Comparison of ENCODE assay signal across 12 cellular contexts in the genomic region with DNA sequence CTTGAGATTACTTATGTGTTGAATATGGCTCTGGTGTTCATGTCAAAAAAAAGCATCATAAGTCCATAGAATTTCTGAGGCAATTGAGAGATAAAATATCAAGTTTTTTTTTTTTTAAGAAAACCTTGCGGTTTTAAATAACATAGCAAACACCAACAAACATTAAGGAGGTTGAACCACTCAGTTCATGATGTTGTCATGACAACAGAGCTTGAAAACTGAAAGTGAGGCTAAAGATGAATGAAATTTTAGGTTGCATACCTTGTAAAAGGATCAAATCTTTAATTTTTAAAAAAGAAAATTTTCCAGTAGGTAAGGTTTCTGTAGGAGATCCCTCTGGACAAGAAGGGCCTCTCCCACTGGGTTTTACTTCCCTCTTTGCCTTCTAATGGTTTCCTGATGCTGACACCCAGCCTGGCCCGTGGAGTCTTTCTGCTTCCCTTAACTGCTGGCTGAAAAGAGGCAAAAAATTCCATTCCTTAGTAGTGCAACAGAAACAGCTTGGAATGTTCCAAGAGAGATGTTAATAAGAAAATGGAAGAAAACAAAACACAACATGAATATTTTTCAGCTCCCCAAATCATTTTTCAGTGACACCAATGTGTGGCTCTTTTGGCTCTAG. TPM values are rescaled to one million over a fixed set of nuclear protein-coding genes. Genes with fewer than 3 reads are reported as not detected.
DNase-seq lines count a peak whose midpoint lies in the region; ATAC-seq and TF ChIP-seq lines count a peak whose summit lies in the region.
"Had no signal": no experiment of that assay in that cellular context is flagged by ENCODE, and none has a peak within 500 bp of the region (broad histone marks: within the 10 kb centered on the region; RNA-seq: fewer than 3 reads in every experiment).

No MANE protein-coding gene starts in this region.

- H3K4me1 Mint-ChIP-seq in brain: peaks cover 29% of the 10 kb centered on the region
- no peaks in the 10 kb centered on the region for H3K4me1 Mint-ChIP-seq in activated T-helper 2 cell treated with anti-CD3 and anti-CD28 coated beads, Interferon-gamma antibody, Interleukin-2, Interleukin-4, amounts not matched to agents 10 μg/mL and 5 μg/mL and 100 μg/mL, durations not matched to agents 14 hours and 24 hours and 36 hours (ENCODE audit: low read depth)
- H3K4me1 Mint-ChIP-seq: natural killer cell had no signal

- peak overlapping the region; percentile 76 for H2AFZ ChIP-seq in osteoblast (ENCODE audit: low read length)

- no peaks in the 10 kb centered on the region for H3K4me1 ChIP-seq in osteoblast (ENCODE audit: insufficient read depth, low read length)

- no peaks in the 10 kb centered on the region for H3K79me2 ChIP-seq in osteoblast (ENCODE audit: insufficient read depth, low read length)

- no peaks in the 10 kb centered on the region for H3K36me3 Mint-ChIP-seq in brain
- H3K36me3 Mint-ChIP-seq in activated T-helper 2 cell treated with anti-CD3 and anti-CD28 coated beads, Interferon-gamma antibody, Interleukin-2, Interleukin-4, amounts not matched to agents 10 μg/mL and 5 μg/mL and 100 μg/mL, durations not matched to agents 14 hours and 24 hours and 36 hours (ENCODE audit: low read depth): no peaks in the 10 kb centered on the region
- H3K36me3 Mint-ChIP-seq: IgD-negative memory B cell, natural killer cell had no signal

- no peaks in the 10 kb centered on the region for H3K9me3 ChIP-seq in osteoblast (ENCODE audit: low read depth, low read length)

- peak overlapping the region in 4 of 5 experiments; percentile 48 to 87 (median 62) for H3K27ac Mint-ChIP-seq in brain
- no peak overlapping the region for H3K27ac Mint-ChIP-seq in activated T-helper 2 cell treated with anti-CD3 and anti-CD28 coated beads, Interferon-gamma antibody, Interleukin-2, Interleukin-4, amounts not matched to agents 10 μg/mL and 5 μg/mL and 100 μg/mL, durations not matched to agents 14 hours and 24 hours and 36 hours
- H3K27ac Mint-ChIP-seq: IgD-negative memory B cell, natural killer cell had no signal

- H3K27me3 Mint-ChIP-seq in brain: peaks cover 3% of the 10 kb centered on the region
- H3K27me3 Mint-ChIP-seq in activated T-helper 2 cell treated with anti-CD3 and anti-CD28 coated beads, Interferon-gamma antibody, Interleukin-2, Interleukin-4, amounts not matched to agents 10 μg/mL and 5 μg/mL and 100 μg/mL, durations not matched to agents 14 hours and 24 hours and 36 hours (ENCODE audit: low read depth): peaks cover 3% of the 10 kb centered on the region

- no peak overlapping the region for H3K4me3 ChIP-seq in osteoblast (ENCODE audit: insufficient read depth, low read length)

- DNase-seq in GM13977 (ENCODE audit: low spot score): peak; percentile 21
- peak; percentile 41 for DNase-seq in osteoblast (ENCODE audit: insufficient read length, low spot score, missing footprints)
- DNase-seq in NCI-H1105 treated with DMSO at 0.1 percent for 48 hours (lab: John Stamatoyannopoulos, UW): no peak
- no peak for DNase-seq in activated T-helper 2 cell treated with anti-CD3 and anti-CD28 coated beads, Interferon-gamma antibody, Interleukin-2, Interleukin-4, amounts not matched to agents 10 μg/mL and 5 μg/mL and 100 μg/mL, durations not matched to agents 14 hours and 24 hours and 36 hours (ENCODE audit: low spot score)
- DNase-seq: natural killer cell, PC-3, T-helper 9 cell had no signal

- H3K4me2 ChIP-seq in osteoblast (ENCODE audit: insufficient read depth, low read length): peak overlapping the region; percentile 47

- H3K36me3 ChIP-seq in osteoblast (ENCODE audit: insufficient read depth, low read length): no peaks in the 10 kb centered on the region

- intact Hi-C loops in activated T-helper 2 cell treated with anti-CD3 and anti-CD28 coated beads, Interferon-gamma antibody, Interleukin-2, Interleukin-4, amounts not matched to agents 10 μg/mL and 5 μg/mL and 100 μg/mL, durations not matched to agents 14 hours and 24 hours and 36 hours (cut with micrococcal nuclease): no loop called here

- no peaks in the 10 kb centered on the region for H4K20me1 ChIP-seq in osteoblast (ENCODE audit: insufficient read depth, low read length)

- H3K4me3 Mint-ChIP-seq in brain: peak overlapping the region in 2 of 5 experiments; percentile 33 to 62
- H3K4me3 Mint-ChIP-seq in activated T-helper 2 cell treated with anti-CD3 and anti-CD28 coated beads, Interferon-gamma antibody, Interleukin-2, Interleukin-4, amounts not matched to agents 10 μg/mL and 5 μg/mL and 100 μg/mL, durations not matched to agents 14 hours and 24 hours and 36 hours (ENCODE audit: low read depth): no peak overlapping the region
- H3K4me3 Mint-ChIP-seq: natural killer cell had no signal

- no peaks in the 10 kb centered on the region for H3K27me3 ChIP-seq in osteoblast (ENCODE audit: insufficient read depth, low read length)

- TF ChIP-seq CTCF in GM13977 (IDR thresholded peaks at IDR 0.05; ENCODE audit: extremely low read depth, insufficient read depth, missing control alignments) (no peak), brain (conservative IDR thresholded peaks at IDR 0.05) (no peak), osteoblast (IDR thresholded peaks at IDR 0.05; ENCODE audit: extremely low read depth, low read depth, low read length) (no peak)

- H3K9me3 Mint-ChIP-seq in brain: peaks cover 0 to 7% (median 0%) of the 10 kb centered on the region in 5 experiments
- no peaks in the 10 kb centered on the region for H3K9me3 Mint-ChIP-seq in activated T-helper 2 cell treated with anti-CD3 and anti-CD28 coated beads, Interferon-gamma antibody, Interleukin-2, Interleukin-4, amounts not matched to agents 10 μg/mL and 5 μg/mL and 100 μg/mL, durations not matched to agents 14 hours and 24 hours and 36 hours
- H3K9me3 Mint-ChIP-seq: IgD-negative memory B cell, natural killer cell had no signal

- peak; percentile 74 for ATAC-seq in HG03342 (IDR thresholded peaks at IDR 0.05; ENCODE audit: unreplicated experiment)
- ATAC-seq in GM21515 (IDR thresholded peaks at IDR 0.05; ENCODE audit: unreplicated experiment): no peak
- ATAC-seq in GM21367 (IDR thresholded peaks at IDR 0.05; ENCODE audit: unreplicated experiment): no peak
- ATAC-seq: natural killer cell, PC-3 had no signal

- H3K27ac ChIP-seq in osteoblast (ENCODE audit: low read depth, low read length): no peak overlapping the region

- in situ Hi-C loops in GM13977 (cut with MboI; ENCODE audit: low pct_unique_long_range_greater_than_20kb, low sequenced_read_pairs, unreplicated experiment): loop anchor here (25.0 kb wide), 3 partner anchors 225 to 1000 kb away; a partner anchor contains a TSS

RNA-seq across cellular contexts. Expression of a gene that starts 60.0 kb away (rescaled TPM):
- 1.8 TPM for polyA plus RNA-seq in brain (ENCODE audit: insufficient read depth, low read depth, low replicate concordance)
- 34.8 and 36.6 TPM in 2 replicates for total RNA-seq in osteoblast
- 7.0 and 7.3 TPM in 2 replicates for total RNA-seq in activated T-helper 2 cell treated with anti-CD3 and anti-CD28 coated beads, Interferon-gamma antibody, Interleukin-2, Interleukin-4, amounts not matched to agents 10 μg/mL and 5 μg/mL and 100 μg/mL, durations not matched to agents 14 hours and 24 hours and 36 hours

Comparison
In these comparisons a context has a peak if more than half of its experiments do, and no peak if none do; other contexts are left out.
1. DNase-seq: peak in GM13977 (single experiment) and osteoblast (single experiment); none in NCI-H1105 treated with DMSO at 0.1 percent for 48 hours (single experiment) and activated T-helper 2 cell treated with anti-CD3 and anti-CD28 coated beads, Interferon-gamma antibody, Interleukin-2, Interleukin-4, amounts not matched to agents 10 μg/mL and 5 μg/mL and 100 μg/mL, durations not matched to agents 14 hours and 24 hours and 36 hours (single experiment).